ENCODE assay signal across 8 cellular contexts in genomic region chr13:113490496-113491417, GRCh38. TPM values are rescaled to one million over a fixed set of nuclear protein-coding genes. Genes with fewer than 3 reads are reported as not detected.
A peak's percentile ranks its signal among the peaks of the same experiment; 100 is the strongest.
DNase-seq lines count a peak whose midpoint lies in the region; ATAC-seq and TF ChIP-seq lines count a peak whose summit lies in the region.

DCUN1D2 (minus strand) TSS chr13:113490711; CDS start chr13:113490669, 42 bp downstream.

- peak within 1 kb of the TSS; percentile 51 for H3K27ac ChIP-seq in angular gyrus (ENCODE audit: low read depth, low read length)
- peak within 1 kb of the TSS; percentile 90 to 94 for H3K27ac ChIP-seq in right atrium auricular region
- H3K27ac ChIP-seq in uterus: peak within 1 kb of the TSS; percentile 88 to 95

- TF ChIP-seq CTCF in GM12875 (IDR thresholded peaks at IDR 0.05; ENCODE audit: borderline replicate concordance, insufficient read depth, low read depth, low read length) (no peak), right atrium auricular region (IDR thresholded peaks at IDR 0.05) (no peak), uterus (IDR thresholded peaks at IDR 0.05) (peak in 1 of 4 experiments; percentile 42)

- no peaks in the 10 kb centered on the region for H3K9me3 ChIP-seq in right atrium auricular region
- H3K9me3 ChIP-seq in uterus: no peaks in the 10 kb centered on the region

- H3K4me3 ChIP-seq in GM12875 (ENCODE audit: low read depth, low read length) (peak within 1 kb of the TSS; percentile 91), right atrium auricular region (peak within 1 kb of the TSS; percentile 80), uterus (peak within 1 kb of the TSS; percentile 81 to 87)

- TF ChIP-seq POLR2A in uterus (IDR thresholded peaks at IDR 0.05): peak; percentile 68 to 84

- intact Hi-C loops in T-helper 1 cell treated with Interleukin-12 subunit alpha and Interleukin-12 subunit beta and Interleukin-4 antibody, amounts not matched to agents 30 ng/mL and 1 ng/mL, for 36 hours (cut with micrococcal nuclease): loop anchor here (1.0 to 10.0 kb wide), 9 partner anchors 94 to 906 kb away; partner anchors contain the start of genes ATP11A, LAMP1, PCID2 and PROZ
- intact Hi-C loops in uterus (cut with DNase I; ENCODE audit: low total_unique reads): no loop called here

- DNase-seq in NCI-H1092 (lab: John Stamatoyannopoulos, UW) (peak; percentile 93), right atrium auricular region (ENCODE audit: low spot score) (peak; percentile 91), putamen (ENCODE audit: low spot score) (peak; percentile 96), uterus (peak; percentile 93 to 97)

- peaks cover 0 to 72% of the 10 kb centered on the region in 2 donors for H3K4me1 ChIP-seq in right atrium auricular region
- peaks cover 4 to 5% of the 10 kb centered on the region in 2 donors for H3K4me1 ChIP-seq in uterus

- peak; percentile 73 for ATAC-seq in HG02610 (IDR thresholded peaks at IDR 0.05; ENCODE audit: unreplicated experiment)

- H3K27me3 ChIP-seq in right atrium auricular region (no peaks in the 10 kb centered on the region), uterus (no peaks in the 10 kb centered on the region)

- H3K36me3 ChIP-seq in right atrium auricular region (peaks cover 4% of the 10 kb centered on the region), uterus (no peaks in the 10 kb centered on the region)

RNA-seq across cellular contexts. Expression of gene DCUN1D2, which starts in this region (rescaled TPM):
- total RNA-seq in T-helper 1 cell treated with Interleukin-12 subunit alpha and Interleukin-12 subunit beta and Interleukin-4 antibody, amounts not matched to agents 30 ng/mL and 1 ng/mL, for 36 hours: 22.7 and 28.8 TPM in 2 replicates
- total RNA-seq in right atrium auricular region: 10 to 100 TPM; 45.3 to 65.5 TPM
- total RNA-seq in uterus: 10 to 100 TPM in 3 of 4 donors, 1 to 10 TPM in 1; 7.7 to 68.2 (median 29.3) TPM

Comparison
In these comparisons a context has a peak if more than half of its experiments do, and no peak if none do; other contexts are left out.
1. Peak in every context shown above with its lines: DNase-seq, ATAC-seq, H3K4me3 ChIP-seq and H3K27ac ChIP-seq.